In genomic region chr4:635851-636627, GRCh38 we compare ENCODE assay signal across 1 cellular context.
TF ChIP-seq lines count a peak whose summit lies in the region.

No MANE protein-coding gene starts in this region.

TF ChIP-seq in IMR-90, 13 proteins besides CTCF, POLR2A, EP300 and RAD21:
- no peak for TF ChIP-seq CEBPB (IDR thresholded peaks at IDR 0.05; ENCODE audit: low read depth, low read length)
- no peak for TF ChIP-seq CHD1 (IDR thresholded peaks at IDR 0.05; ENCODE audit: low read depth, low read length)
- TF ChIP-seq NFE2L2 (IDR thresholded peaks at IDR 0.05; ENCODE audit: low read depth, low read length): no peak
- TF ChIP-seq MAZ (IDR thresholded peaks at IDR 0.05; ENCODE audit: borderline replicate concordance, low read depth, low read length): no peak
- no peak for TF ChIP-seq RCOR1 (IDR thresholded peaks at IDR 0.05; ENCODE audit: insufficient replicate concordance, low read length)
- TF ChIP-seq SMC3 (IDR thresholded peaks at IDR 0.05; ENCODE audit: low read depth, low read length): no peak
- TF ChIP-seq RFX5 (IDR thresholded peaks at IDR 0.05; ENCODE audit: low read depth, low read length): no peak
